ENCODE assay signal across 1 cellular context in the genomic region with DNA sequence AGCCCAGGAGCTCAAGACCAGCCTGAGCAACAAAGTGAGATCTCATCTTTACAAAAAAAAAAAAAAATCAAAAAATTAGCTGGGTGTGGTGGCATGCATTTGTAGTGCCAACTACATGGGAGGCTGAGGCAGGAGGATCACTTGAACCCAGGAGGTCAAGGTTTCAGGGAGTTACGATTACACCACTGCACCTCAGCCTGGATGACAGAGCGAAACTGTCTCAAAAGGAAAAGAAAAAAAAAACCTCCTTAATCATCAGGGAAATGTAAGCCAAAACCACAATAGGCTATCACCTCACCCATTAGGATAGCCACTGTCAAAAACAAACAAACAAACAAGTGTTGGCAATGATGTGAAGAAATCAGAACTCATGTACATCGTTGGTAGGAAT.
TF ChIP-seq lines count a peak whose summit lies in the region.

No MANE protein-coding gene starts in this region.

TF ChIP-seq in K562, 482 proteins besides CTCF, POLR2A, EP300 and RAD21 (continued from another document):
- TF ChIP-seq, protein P1, sequence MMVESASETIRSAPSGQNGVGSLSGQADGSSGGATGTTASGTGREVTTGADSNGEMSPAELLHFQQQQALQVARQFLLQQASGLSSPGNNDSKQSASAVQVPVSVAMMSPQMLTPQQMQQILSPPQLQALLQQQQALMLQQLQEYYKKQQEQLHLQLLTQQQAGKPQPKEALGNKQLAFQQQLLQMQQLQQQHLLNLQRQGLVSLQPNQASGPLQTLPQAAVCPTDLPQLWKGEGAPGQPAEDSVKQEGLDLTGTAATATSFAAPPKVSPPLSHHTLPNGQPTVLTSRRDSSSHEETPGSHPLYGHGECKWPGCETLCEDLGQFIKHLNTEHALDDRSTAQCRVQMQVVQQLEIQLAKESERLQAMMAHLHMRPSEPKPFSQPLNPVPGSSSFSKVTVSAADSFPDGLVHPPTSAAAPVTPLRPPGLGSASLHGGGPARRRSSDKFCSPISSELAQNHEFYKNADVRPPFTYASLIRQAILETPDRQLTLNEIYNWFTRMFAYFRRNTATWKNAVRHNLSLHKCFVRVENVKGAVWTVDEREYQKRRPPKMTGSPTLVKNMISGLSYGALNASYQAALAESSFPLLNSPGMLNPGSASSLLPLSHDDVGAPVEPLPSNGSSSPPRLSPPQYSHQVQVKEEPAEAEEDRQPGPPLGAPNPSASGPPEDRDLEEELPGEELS (CRISPR knock-in tag; IDR thresholded peaks at IDR 0.05; ENCODE audit: borderline replicate concordance), result peak; percentile 65
- TF ChIP-seq HDAC1 (IDR thresholded peaks at IDR 0.05) (peak in 1 of 2 experiments; percentile 69; a peak in 1 of 4 replicates), CHD1 (IDR thresholded peaks at IDR 0.05; ENCODE audit: low read length) (peak; percentile 24), BACH1 (tag; IDR thresholded peaks at IDR 0.05) (peak; percentile 69; the same call in 1 of the 2 replicates), JUNB (CRISPR knock-in tag; conservative IDR thresholded peaks at IDR 0.05) (no peak), RBM25 (IDR thresholded peaks at IDR 0.05; ENCODE audit: low read depth, low read length, severe bottlenecking) (peak; percentile 50), ZNF197 (CRISPR knock-in tag; IDR thresholded peaks at IDR 0.05; ENCODE audit: low read depth) (no peak), KDM1A (IDR thresholded peaks at IDR 0.05) (peak; percentile 79 to 87), ZNF3 (CRISPR knock-in tag; IDR thresholded peaks at IDR 0.05) (0 out of 2 replicates have a peak, but pooled peaks have one; percentile 6), ZEB2 (IDR thresholded peaks at IDR 0.05) (peak; percentile 36), ETV1 (tag; conservative IDR thresholded peaks at IDR 0.05; ENCODE audit: low read depth) (0 out of 2 replicates have a peak, but pooled peaks have one; percentile 21), C11orf30 (IDR thresholded peaks at IDR 0.05; ENCODE audit: low read depth) (peak; percentile 60; the same call in 1 of the 2 replicates), SMAD4 (CRISPR knock-in tag; conservative IDR thresholded peaks at IDR 0.05) (peak; percentile 34), NBN (IDR thresholded peaks at IDR 0.05; ENCODE audit: low read depth) (peak; percentile 47; the same call in 1 of the 2 replicates), SOX6 (IDR thresholded peaks at IDR 0.05) (peak; percentile 7; the same call in 1 of the 2 replicates), ARNT (IDR thresholded peaks at IDR 0.05) (peak in 1 of 2 experiments; percentile 95; a peak in 2 of 4 replicates), RCOR1 (IDR thresholded peaks at IDR 0.05; ENCODE audit: borderline replicate concordance in 1 of 2, low read depth in 2 of 2, low read length in 2 of 2) (peak in 1 of 2 experiments; percentile 72; a peak in 1 of 4 replicates), ZNF561 (CRISPR knock-in tag; conservative IDR thresholded peaks at IDR 0.05) (0 out of 2 replicates have a peak, but pooled peaks have one; percentile 12), BRD9 (IDR thresholded peaks at IDR 0.05; ENCODE audit: low read depth, partially characterized antibody) (peak; percentile 80)
- TF ChIP-seq, protein P2, sequence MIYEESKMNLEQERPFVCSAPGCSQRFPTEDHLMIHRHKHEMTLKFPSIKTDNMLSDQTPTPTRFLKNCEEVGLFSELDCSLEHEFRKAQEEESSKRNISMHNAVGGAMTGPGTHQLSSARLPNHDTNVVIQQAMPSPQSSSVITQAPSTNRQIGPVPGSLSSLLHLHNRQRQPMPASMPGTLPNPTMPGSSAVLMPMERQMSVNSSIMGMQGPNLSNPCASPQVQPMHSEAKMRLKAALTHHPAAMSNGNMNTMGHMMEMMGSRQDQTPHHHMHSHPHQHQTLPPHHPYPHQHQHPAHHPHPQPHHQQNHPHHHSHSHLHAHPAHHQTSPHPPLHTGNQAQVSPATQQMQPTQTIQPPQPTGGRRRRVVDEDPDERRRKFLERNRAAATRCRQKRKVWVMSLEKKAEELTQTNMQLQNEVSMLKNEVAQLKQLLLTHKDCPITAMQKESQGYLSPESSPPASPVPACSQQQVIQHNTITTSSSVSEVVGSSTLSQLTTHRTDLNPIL (CRISPR knock-in tag; IDR thresholded peaks at IDR 0.05), result no peak
- TF ChIP-seq, protein P3, sequence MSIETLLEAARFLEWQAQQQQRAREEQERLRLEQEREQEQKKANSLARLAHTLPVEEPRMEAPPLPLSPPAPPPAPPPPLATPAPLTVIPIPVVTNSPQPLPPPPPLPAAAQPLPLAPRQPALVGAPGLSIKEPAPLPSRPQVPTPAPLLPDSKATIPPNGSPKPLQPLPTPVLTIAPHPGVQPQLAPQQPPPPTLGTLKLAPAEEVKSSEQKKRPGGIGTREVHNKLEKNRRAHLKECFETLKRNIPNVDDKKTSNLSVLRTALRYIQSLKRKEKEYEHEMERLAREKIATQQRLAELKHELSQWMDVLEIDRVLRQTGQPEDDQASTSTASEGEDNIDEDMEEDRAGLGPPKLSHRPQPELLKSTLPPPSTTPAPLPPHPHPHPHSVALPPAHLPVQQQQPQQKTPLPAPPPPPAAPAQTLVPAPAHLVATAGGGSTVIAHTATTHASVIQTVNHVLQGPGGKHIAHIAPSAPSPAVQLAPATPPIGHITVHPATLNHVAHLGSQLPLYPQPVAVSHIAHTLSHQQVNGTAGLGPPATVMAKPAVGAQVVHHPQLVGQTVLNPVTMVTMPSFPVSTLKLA (conservative IDR thresholded peaks at IDR 0.05), result no peak
- TF ChIP-seq, protein P4, sequence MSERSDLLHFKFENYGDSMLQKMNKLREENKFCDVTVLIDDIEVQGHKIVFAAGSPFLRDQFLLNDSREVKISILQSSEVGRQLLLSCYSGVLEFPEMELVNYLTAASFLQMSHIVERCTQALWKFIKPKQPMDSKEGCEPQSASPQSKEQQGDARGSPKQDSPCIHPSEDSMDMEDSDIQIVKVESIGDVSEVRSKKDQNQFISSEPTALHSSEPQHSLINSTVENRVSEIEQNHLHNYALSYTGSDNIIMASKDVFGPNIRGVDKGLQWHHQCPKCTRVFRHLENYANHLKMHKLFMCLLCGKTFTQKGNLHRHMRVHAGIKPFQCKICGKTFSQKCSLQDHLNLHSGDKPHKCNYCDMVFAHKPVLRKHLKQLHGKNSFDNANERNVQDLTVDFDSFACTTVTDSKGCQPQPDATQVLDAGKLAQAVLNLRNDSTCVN (CRISPR knock-in tag; IDR thresholded peaks at IDR 0.05), result 0 out of 2 replicates have a peak, but pooled peaks have one; percentile 69
- TF ChIP-seq, protein P5, sequence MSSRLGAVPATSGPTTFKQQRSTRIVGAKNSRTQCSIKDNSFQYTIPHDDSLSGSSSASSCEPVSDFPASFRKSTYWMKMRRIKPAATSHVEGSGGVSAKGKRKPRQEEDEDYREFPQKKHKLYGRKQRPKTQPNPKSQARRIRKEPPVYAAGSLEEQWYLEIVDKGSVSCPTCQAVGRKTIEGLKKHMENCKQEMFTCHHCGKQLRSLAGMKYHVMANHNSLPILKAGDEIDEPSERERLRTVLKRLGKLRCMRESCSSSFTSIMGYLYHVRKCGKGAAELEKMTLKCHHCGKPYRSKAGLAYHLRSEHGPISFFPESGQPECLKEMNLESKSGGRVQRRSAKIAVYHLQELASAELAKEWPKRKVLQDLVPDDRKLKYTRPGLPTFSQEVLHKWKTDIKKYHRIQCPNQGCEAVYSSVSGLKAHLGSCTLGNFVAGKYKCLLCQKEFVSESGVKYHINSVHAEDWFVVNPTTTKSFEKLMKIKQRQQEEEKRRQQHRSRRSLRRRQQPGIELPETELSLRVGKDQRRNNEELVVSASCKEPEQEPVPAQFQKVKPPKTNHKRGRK (tag; IDR thresholded peaks at IDR 0.05), result 0 out of 2 replicates have a peak, but pooled peaks have one; percentile 37
- TF ChIP-seq, protein P6, sequence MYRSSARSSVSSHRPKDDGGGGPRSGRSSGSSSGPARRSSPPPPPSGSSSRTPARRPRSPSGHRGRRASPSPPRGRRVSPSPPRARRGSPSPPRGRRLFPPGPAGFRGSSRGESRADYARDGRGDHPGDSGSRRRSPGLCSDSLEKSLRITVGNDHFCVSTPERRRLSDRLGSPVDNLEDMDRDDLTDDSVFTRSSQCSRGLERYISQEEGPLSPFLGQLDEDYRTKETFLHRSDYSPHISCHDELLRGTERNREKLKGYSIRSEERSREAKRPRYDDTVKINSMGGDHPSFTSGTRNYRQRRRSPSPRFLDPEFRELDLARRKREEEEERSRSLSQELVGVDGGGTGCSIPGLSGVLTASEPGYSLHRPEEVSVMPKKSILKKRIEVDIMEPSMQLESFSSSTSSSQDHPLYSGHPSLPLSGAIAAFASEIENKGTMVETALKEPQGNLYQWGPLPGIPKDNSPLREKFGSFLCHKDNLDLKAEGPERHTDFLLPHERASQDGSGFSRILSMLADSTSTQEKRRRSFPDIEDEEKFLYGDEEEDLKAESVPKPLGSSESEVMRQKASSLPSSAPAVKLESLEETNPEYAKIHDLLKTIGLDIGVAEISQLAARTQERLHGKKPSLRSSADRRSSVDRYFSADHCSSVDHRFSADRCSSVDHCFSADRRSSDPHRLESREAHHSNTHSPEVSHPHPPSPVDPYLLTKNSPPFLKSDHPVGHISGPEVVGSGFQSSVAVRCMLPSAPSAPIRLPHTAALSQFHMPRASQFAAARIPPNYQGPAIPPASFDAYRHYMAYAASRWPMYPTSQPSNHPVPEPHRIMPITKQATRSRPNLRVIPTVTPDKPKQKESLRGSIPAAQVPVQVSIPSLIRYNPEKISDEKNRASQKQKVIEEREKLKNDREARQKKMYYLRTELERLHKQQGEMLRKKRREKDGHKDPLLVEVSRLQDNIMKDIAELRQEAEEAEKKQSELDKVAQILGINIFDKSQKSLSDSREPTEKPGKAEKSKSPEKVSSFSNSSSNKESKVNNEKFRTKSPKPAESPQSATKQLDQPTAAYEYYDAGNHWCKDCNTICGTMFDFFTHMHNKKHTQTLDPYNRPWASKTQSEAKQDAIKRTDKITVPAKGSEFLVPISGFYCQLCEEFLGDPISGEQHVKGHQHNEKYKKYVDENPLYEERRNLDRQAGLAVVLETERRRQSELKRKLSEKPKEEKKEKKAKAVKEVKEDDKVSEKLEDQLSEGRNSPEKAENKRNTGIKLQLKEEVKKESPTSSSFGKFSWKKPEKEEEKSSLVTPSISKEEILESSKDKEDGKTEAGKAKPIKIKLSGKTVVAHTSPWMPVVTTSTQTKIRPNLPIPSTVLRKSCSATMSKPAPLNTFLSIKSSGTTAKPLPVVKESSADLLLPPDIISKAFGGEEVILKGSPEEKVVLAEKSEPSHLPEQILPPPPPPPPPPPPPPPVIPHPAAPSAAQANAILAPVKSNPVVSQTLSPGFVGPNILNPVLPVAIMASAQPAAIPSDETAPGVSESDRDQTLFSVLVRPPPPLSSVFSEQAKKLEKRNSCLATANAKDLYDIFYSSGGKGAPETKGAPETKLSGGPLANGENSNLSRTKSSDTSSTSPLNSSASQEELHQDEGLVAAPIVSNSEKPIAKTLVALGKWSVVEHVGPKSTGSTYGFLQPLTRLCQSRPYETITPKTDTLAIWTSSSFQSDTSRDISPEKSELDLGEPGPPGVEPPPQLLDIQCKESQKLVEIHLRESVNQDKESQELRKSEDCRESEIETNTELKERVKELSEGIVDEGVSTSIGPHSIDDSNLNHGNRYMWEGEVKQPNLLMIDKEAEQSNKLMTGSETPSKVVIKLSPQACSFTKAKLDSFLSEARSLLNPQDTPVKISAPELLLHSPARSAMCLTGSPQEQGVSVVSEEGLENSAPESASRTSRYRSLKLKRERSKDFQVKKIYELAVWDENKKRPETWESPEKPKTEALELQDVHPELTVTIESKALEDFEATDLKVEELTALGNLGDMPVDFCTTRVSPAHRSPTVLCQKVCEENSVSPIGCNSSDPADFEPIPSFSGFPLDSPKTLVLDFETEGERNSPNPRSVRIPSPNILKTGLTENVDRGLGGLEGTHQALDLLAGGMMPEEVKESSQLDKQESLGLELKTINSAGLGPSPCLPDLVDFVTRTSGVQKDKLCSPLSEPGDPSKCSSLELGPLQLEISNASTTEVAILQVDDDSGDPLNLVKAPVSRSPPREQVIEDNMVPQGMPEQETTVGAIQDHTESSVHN (IDR thresholded peaks at IDR 0.05; ENCODE audit: borderline replicate concordance in 1 of 2, low read depth in 1 of 2), result peak in 1 of 2 experiments; percentile 47; a peak in 1 of 4 replicates
- TF ChIP-seq, protein P7, sequence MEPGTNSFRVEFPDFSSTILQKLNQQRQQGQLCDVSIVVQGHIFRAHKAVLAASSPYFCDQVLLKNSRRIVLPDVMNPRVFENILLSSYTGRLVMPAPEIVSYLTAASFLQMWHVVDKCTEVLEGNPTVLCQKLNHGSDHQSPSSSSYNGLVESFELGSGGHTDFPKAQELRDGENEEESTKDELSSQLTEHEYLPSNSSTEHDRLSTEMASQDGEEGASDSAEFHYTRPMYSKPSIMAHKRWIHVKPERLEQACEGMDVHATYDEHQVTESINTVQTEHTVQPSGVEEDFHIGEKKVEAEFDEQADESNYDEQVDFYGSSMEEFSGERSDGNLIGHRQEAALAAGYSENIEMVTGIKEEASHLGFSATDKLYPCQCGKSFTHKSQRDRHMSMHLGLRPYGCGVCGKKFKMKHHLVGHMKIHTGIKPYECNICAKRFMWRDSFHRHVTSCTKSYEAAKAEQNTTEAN (CRISPR knock-in tag; IDR thresholded peaks at IDR 0.05), result no peak; the same call in 1 of the 2 replicates
- TF ChIP-seq, protein P8, sequence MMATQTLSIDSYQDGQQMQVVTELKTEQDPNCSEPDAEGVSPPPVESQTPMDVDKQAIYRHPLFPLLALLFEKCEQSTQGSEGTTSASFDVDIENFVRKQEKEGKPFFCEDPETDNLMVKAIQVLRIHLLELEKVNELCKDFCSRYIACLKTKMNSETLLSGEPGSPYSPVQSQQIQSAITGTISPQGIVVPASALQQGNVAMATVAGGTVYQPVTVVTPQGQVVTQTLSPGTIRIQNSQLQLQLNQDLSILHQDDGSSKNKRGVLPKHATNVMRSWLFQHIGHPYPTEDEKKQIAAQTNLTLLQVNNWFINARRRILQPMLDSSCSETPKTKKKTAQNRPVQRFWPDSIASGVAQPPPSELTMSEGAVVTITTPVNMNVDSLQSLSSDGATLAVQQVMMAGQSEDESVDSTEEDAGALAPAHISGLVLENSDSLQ (IDR thresholded peaks at IDR 0.05), result peak; percentile 27; the same call in 1 of the 2 replicates
